2 cellular contexts compared by ENCODE assay signal in genomic region chr17:69326302-69327059, GRCh38.
TF ChIP-seq lines count a peak whose summit lies in the region.

No MANE protein-coding gene starts in this region.

TF ChIP-seq in GM23338, 12 proteins besides CTCF, POLR2A, EP300 and RAD21:
- TF ChIP-seq ZNF462 (CRISPR knock-in tag; IDR thresholded peaks at IDR 0.05) (no peak), JUNB (IDR thresholded peaks at IDR 0.05; ENCODE audit: unreplicated experiment) (no peak), NANOG (IDR thresholded peaks at IDR 0.05; ENCODE audit: borderline replicate concordance) (no peak), ETS1 (IDR thresholded peaks at IDR 0.05) (no peak), ZNF114 (CRISPR knock-in tag; IDR thresholded peaks at IDR 0.05) (no peak), EZH2 (IDR thresholded peaks at IDR 0.05; ENCODE audit: low read depth, unreplicated experiment) (no peak), STAT1 (IDR thresholded peaks at IDR 0.05; ENCODE audit: unreplicated experiment) (no peak), CREB1 (CRISPR knock-in tag; IDR thresholded peaks at IDR 0.05; ENCODE audit: low read depth) (no peak), EZH2phosphoT487 (IDR thresholded peaks at IDR 0.05; ENCODE audit: unreplicated experiment) (no peak), POLR2AphosphoS5 (IDR thresholded peaks at IDR 0.05; ENCODE audit: low read depth) (no peak), ZNF331 (CRISPR knock-in tag; IDR thresholded peaks at IDR 0.05; ENCODE audit: low read depth) (no peak)

TF ChIP-seq in HepG2, 621 proteins besides CTCF, POLR2A, EP300 and RAD21 (continued from another document and continues in another):
- no peak for TF ChIP-seq ZNF318 (CRISPR knock-in tag; IDR thresholded peaks at IDR 0.05)
- 0 out of 2 replicates have a peak, but pooled peaks have one; percentile 69 for TF ChIP-seq TIGD3 (CRISPR knock-in tag; IDR thresholded peaks at IDR 0.05; ENCODE audit: borderline replicate concordance)
- no peak for TF ChIP-seq SNAPC5 (CRISPR knock-in tag; IDR thresholded peaks at IDR 0.05; ENCODE audit: borderline replicate concordance)
- peak; percentile 72; the same call in 1 of the 2 replicates for TF ChIP-seq KLF13 (CRISPR knock-in tag; IDR thresholded peaks at IDR 0.05)
- TF ChIP-seq RBM22 (optimal IDR thresholded peaks at IDR 0.05; ENCODE audit: low read length) = no peak
- TF ChIP-seq SP2 (CRISPR knock-in tag; IDR thresholded peaks at IDR 0.05) = no peak
- TF ChIP-seq TAF15 (IDR thresholded peaks at IDR 0.05; ENCODE audit: low read depth, low read length, poor library complexity, severe bottlenecking) = no peak
- TF ChIP-seq RNF219 (CRISPR knock-in tag; IDR thresholded peaks at IDR 0.05) = peak; percentile 35; the same call in 1 of the 2 replicates
- no peak for TF ChIP-seq ZNF256 (CRISPR knock-in tag; conservative IDR thresholded peaks at IDR 0.05)
- TF ChIP-seq DR1 (CRISPR knock-in tag; IDR thresholded peaks at IDR 0.05) = no peak
- no peak for TF ChIP-seq RBFOX2 (IDR thresholded peaks at IDR 0.05; ENCODE audit: low read depth, low read length)
- TF ChIP-seq CC2D1A (CRISPR knock-in tag; IDR thresholded peaks at IDR 0.05) = no peak
- no peak for TF ChIP-seq NR0B2 (CRISPR knock-in tag; IDR thresholded peaks at IDR 0.05)
- no peak for TF ChIP-seq ZBTB21 (CRISPR knock-in tag; IDR thresholded peaks at IDR 0.05)
- TF ChIP-seq PRDM10 (CRISPR knock-in tag; IDR thresholded peaks at IDR 0.05; ENCODE audit: low read depth) = peak; percentile 80; the same call in 1 of the 2 replicates
- TF ChIP-seq ERF (CRISPR knock-in tag; IDR thresholded peaks at IDR 0.05) = 0 out of 2 replicates have a peak, but pooled peaks have one; percentile 14
- TF ChIP-seq ZNF503 (CRISPR knock-in tag; IDR thresholded peaks at IDR 0.05) = no peak
- no peak for TF ChIP-seq ZNF720 (CRISPR knock-in tag; IDR thresholded peaks at IDR 0.05)
- TF ChIP-seq ZNF891 (CRISPR knock-in tag; IDR thresholded peaks at IDR 0.05) = peak; percentile 8; the same call in 1 of the 2 replicates
- TF ChIP-seq ZNF207 (IDR thresholded peaks at IDR 0.05; ENCODE audit: borderline replicate concordance) = no peak
- TF ChIP-seq ZNF782 (CRISPR knock-in tag; IDR thresholded peaks at IDR 0.05; ENCODE audit: borderline replicate concordance) = no peak
- peak; percentile 39; the same call in 1 of the 2 replicates for TF ChIP-seq ZNF879 (CRISPR knock-in tag; IDR thresholded peaks at IDR 0.05)
- TF ChIP-seq ZNF251 (CRISPR knock-in tag; IDR thresholded peaks at IDR 0.05) = no peak
- no peak for TF ChIP-seq PCBP1 (IDR thresholded peaks at IDR 0.05; ENCODE audit: borderline replicate concordance, low read depth, low read length)
- TF ChIP-seq SUZ12 (IDR thresholded peaks at IDR 0.05; ENCODE audit: low read depth, low read length) = no peak
- 0 out of 2 replicates have a peak, but pooled peaks have one; percentile 84 for TF ChIP-seq PLSCR1 (CRISPR knock-in tag; IDR thresholded peaks at IDR 0.05; ENCODE audit: borderline replicate concordance)
- TF ChIP-seq ZMAT3 (CRISPR knock-in tag; conservative IDR thresholded peaks at IDR 0.05) = peak; percentile 44; the same call in 1 of the 2 replicates
- TF ChIP-seq ZFY (CRISPR knock-in tag; IDR thresholded peaks at IDR 0.05) = no peak
- TF ChIP-seq ZNF678 (CRISPR knock-in tag; IDR thresholded peaks at IDR 0.05) = peak; percentile 10; the same call in 1 of the 2 replicates
- TF ChIP-seq RFXANK (CRISPR knock-in tag; IDR thresholded peaks at IDR 0.05) = 0 out of 2 replicates have a peak, but pooled peaks have one; percentile 17
- 0 out of 2 replicates have a peak, but pooled peaks have one; percentile 3 for TF ChIP-seq ZNF704 (CRISPR knock-in tag; IDR thresholded peaks at IDR 0.05; ENCODE audit: borderline replicate concordance)
- TF ChIP-seq ZNF225 (CRISPR knock-in tag; IDR thresholded peaks at IDR 0.05) = no peak
- no peak for TF ChIP-seq SOX6 (IDR thresholded peaks at IDR 0.05)
- no peak for TF ChIP-seq SOX6 (CRISPR knock-in tag; IDR thresholded peaks at IDR 0.05)
- TF ChIP-seq DNMT1 (CRISPR knock-in tag; IDR thresholded peaks at IDR 0.05) = 0 out of 2 replicates have a peak, but pooled peaks have one; percentile 16
- TF ChIP-seq ZNF567 (CRISPR knock-in tag; IDR thresholded peaks at IDR 0.05; ENCODE audit: borderline replicate concordance) = peak; percentile 51; the same call in 1 of the 2 replicates
- peak; percentile 22; the same call in 1 of the 2 replicates for TF ChIP-seq ZSCAN25 (CRISPR knock-in tag; IDR thresholded peaks at IDR 0.05)
